ENCODE assay signal across 8 cellular contexts in the genomic region with DNA sequence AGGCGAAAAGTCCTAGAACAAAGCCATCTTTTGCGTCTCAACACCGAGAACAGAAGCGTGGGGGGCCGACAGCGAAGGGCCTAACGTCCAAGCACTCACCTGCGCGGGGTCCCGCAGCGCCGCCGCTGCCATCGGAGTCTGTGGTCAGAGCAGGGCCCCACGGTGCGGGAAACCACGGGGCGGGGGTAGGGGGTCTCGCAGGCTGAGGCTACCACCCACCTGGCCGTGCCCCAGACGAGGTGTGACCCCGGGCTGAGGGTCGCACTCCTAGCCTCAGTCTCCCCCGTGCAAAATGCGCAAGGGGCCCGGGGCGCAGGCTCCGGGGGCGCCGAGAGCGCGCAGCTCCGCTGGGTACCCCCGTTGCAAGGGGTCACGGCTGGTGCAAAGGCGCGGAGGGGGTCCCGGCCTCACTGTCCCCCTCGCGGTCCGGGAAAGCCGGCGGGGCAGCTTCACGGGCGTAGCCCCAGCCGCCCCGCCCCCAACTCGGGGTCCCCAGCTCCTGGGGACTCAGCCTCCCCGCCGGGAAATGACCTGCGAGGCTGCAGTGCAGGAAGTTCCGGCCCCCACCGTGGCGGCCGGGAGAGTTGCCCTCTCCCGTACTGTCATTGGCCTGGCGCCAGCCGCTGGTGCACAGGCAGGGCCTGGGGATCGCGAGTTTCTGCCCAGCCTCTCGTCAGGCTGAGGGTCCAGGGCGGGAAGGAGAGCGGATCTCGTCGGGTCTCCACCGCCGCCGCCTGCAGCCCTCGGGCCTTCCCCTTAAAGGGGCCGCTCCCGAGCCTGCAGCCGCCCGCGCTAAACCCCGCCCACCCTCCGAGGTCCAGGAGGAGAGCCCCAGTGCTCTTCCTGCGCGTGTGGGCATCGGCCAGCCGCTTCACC. TPM values are rescaled to one million over a fixed set of nuclear protein-coding genes. Genes with fewer than 3 reads are reported as not detected.
DNase-seq lines count a peak whose midpoint lies in the region; ATAC-seq, FAIRE-seq and TF ChIP-seq lines count a peak whose summit lies in the region.

A gene (minus strand): TSS at position 699 of the 876 bp plus-strand sequence. CDS start 567 bp downstream, at position 132.

- DNase-seq in GM12892 (ENCODE audit: insufficient read length) (peak; percentile 70), NCI-H526 (lab: John Stamatoyannopoulos, UW) (peak; percentile 63 to 92)
- peak; percentile 54 for DNase-seq in activated CD4-positive, alpha-beta memory T cell treated with anti-CD3 and anti-CD28 coated beads, Interleukin-2, amount 10 ng/mL, durations not matched to agents 7 days and 5 days
- DNase-seq in stimulated activated CD8-positive, alpha-beta memory T cell treated with anti-CD3 and anti-CD28 coated beads, Interleukin-4, amount 100 ng/mL, for 24 hours (ENCODE audit: low read depth), result peak; percentile 38

- ATAC-seq in HG02884 (IDR thresholded peaks at IDR 0.05; ENCODE audit: unreplicated experiment), result peak; percentile 78
- no peak for ATAC-seq in HG02970 (IDR thresholded peaks at IDR 0.05; ENCODE audit: low FRiP score, unreplicated experiment)

- H3K27ac ChIP-seq in mesodermal cell (ENCODE audit: low read depth, low read length, severe bottlenecking), result peak within 1 kb of the TSS; percentile 87

- CTCF ChIA-PET in activated CD4-positive, alpha-beta memory T cell treated with anti-CD3 and anti-CD28 coated beads, Interleukin-2, amount 10 ng/mL, durations not matched to agents 7 days and 5 days (lab: Charles Lee), result interaction anchor here (0.9 to 1.9 kb wide), 3 partner anchors 9 to 81 kb away, joined by 3 to 13 read pairs (median 4); no protein-coding TSS in a partner anchor

- H3K9me3 Mint-ChIP-seq in activated CD4-positive, alpha-beta memory T cell treated with anti-CD3 and anti-CD28 coated beads, Interleukin-2, amount 10 ng/mL, durations not matched to agents 7 days and 5 days, result peaks cover 68% of the 10 kb centered on the region

- in situ Hi-C loops in endometrial microvascular endothelial cells (cut with HindIII; ENCODE audit: inconsistent ontology term, low pct_unique_long_range_greater_than_20kb, low sequenced_read_pairs), result no loop called here

- peaks cover 54% of the 10 kb centered on the region for H3K36me3 Mint-ChIP-seq in activated CD4-positive, alpha-beta memory T cell treated with anti-CD3 and anti-CD28 coated beads, Interleukin-2, amount 10 ng/mL, durations not matched to agents 7 days and 5 days (ENCODE audit: low read depth)

- FAIRE-seq in GM12892 (lab: Jason Lieb, UNC), result peak; percentile 24

- H3K4me3 ChIP-seq in mesodermal cell (ENCODE audit: extremely low read depth, insufficient read depth, low read length, poor library complexity, severe bottlenecking), result peak within 1 kb of the TSS; percentile 84

- H3K4me3 Mint-ChIP-seq in activated CD4-positive, alpha-beta memory T cell treated with anti-CD3 and anti-CD28 coated beads, Interleukin-2, amount 10 ng/mL, durations not matched to agents 7 days and 5 days, result peak within 1 kb of the TSS; percentile 93

- peaks cover 29% of the 10 kb centered on the region for H3K4me1 Mint-ChIP-seq in activated CD4-positive, alpha-beta memory T cell treated with anti-CD3 and anti-CD28 coated beads, Interleukin-2, amount 10 ng/mL, durations not matched to agents 7 days and 5 days

- 1% methylated on average over 57 to 73 of the region's 80 CpGs for WGBS in mesodermal cell (ENCODE audit: insufficient coverage in 2 of 2), 2 experiments

- POLR2A ChIA-PET in activated CD4-positive, alpha-beta memory T cell treated with anti-CD3 and anti-CD28 coated beads, Interleukin-2, amount 10 ng/mL, durations not matched to agents 7 days and 5 days (lab: Charles Lee), result interaction anchor here (2.1 to 3.6 kb wide), 3 partner anchors 37 to 286 kb away, joined by 7 to 15 read pairs (median 10); a partner anchor contains a TSS

- peaks cover 57% of the 10 kb centered on the region for H3K9me3 ChIP-seq in mesodermal cell (ENCODE audit: control insufficient read depth, low read length)

- 0 out of 2 replicates have a peak, but pooled peaks have one; percentile 32 for TF ChIP-seq POLR2A in GM12892 (IDR thresholded peaks at IDR 0.05; ENCODE audit: low read depth, low read length)

- peaks cover 33% of the 10 kb centered on the region for H3K36me3 ChIP-seq in mesodermal cell (ENCODE audit: control insufficient read depth, insufficient read depth, low read length)

- no peaks in the 10 kb centered on the region for H3K27me3 Mint-ChIP-seq in activated CD4-positive, alpha-beta memory T cell treated with anti-CD3 and anti-CD28 coated beads, Interleukin-2, amount 10 ng/mL, durations not matched to agents 7 days and 5 days

- H3K27ac Mint-ChIP-seq in activated CD4-positive, alpha-beta memory T cell treated with anti-CD3 and anti-CD28 coated beads, Interleukin-2, amount 10 ng/mL, durations not matched to agents 7 days and 5 days, result peak within 1 kb of the TSS; percentile 79

- no peaks in the 10 kb centered on the region for H3K4me1 ChIP-seq in mesodermal cell (ENCODE audit: control insufficient read depth, insufficient read depth, low read length, poor library complexity, severe bottlenecking)

RNA-seq across cellular contexts. Expression of the gene that starts here (rescaled TPM):
- polyA plus RNA-seq in GM12892 (2012; ENCODE audit: missing spikeins), result 2.3 TPM
- 10 to 100 TPM; 18.3 to 18.9 TPM for total RNA-seq in activated CD4-positive, alpha-beta memory T cell treated with anti-CD3 and anti-CD28 coated beads, Interleukin-2, amount 10 ng/mL, durations not matched to agents 7 days and 5 days
- 15.1 TPM for total RNA-seq in endometrial microvascular endothelial cells (ENCODE audit: inconsistent ontology term)
- 12.5 TPM for polyA plus RNA-seq in mesodermal cell (2013, experiment 1 of 2)
- polyA plus RNA-seq in mesodermal cell (2013, experiment 2 of 2), result 10.0 TPM
